Comparison of ENCODE assay signal across 23 cellular contexts in the genomic region with DNA sequence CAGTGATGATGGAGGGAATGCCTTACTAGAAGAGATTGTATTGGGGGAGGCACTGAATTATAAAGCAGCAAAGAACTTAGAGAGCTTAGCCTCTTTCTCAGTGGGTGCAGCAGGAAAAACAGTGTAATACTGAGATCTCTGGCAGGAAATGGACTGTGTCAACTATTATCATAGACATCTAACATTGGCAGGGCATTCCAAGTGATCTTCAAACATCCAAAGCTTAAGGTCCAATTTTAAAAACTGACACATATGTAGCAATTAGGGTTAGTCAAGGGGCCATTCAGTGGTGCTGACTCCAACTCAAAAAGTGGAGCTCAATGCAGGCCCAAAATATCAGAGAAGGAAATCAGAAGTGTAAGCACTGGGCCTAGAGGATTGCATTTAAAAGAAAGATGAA.
"Had no signal": no experiment of that assay in that cellular context is flagged by ENCODE, and none has a peak within 500 bp of the region (broad histone marks: within the 10 kb centered on the region; RNA-seq: fewer than 3 reads in every experiment).

No MANE protein-coding gene starts in this region.

- H3K36me3 Mint-ChIP-seq: mesothelial cell of epicardium had no signal

- H3K27me3 Mint-ChIP-seq: effector memory CD8-positive, alpha-beta T cell had no signal

- H3K27ac ChIP-seq: colonic mucosa, epithelial cell of prostate, esophagus squamous epithelium, gastrocnemius medialis, heart right ventricle, left ventricle myocardium inferior, lower lobe of right lung had no signal

- ATAC-seq: effector memory CD8-positive, alpha-beta T cell; esophagus mucosa; gastrocnemius medialis; heart right ventricle; left cardiac atrium; lower lobe of right lung; mucosa of descending colon had no signal

- DNase-seq: colonic mucosa; cortex of kidney; effector CD8-positive, alpha-beta T cell; effector memory CD8-positive, alpha-beta T cell; endodermal cell; erythroblast; esophagus squamous epithelium; foreskin fibroblast; foreskin melanocyte; gastrocnemius medialis; glutamatergic neuron; head of caudate nucleus; heart right ventricle; hippocampal formation; left cardiac atrium; left ventricle myocardium inferior; lower lobe of right lung; mesenchymal stem cell; mucosa of descending colon had no signal

- H3K36me3 ChIP-seq: colonic mucosa, esophagus squamous epithelium, gastrocnemius medialis, heart right ventricle, left ventricle myocardium inferior, lower lobe of right lung had no signal

- H3K9me3 Mint-ChIP-seq: endodermal cell had no signal

- H3K9me3 ChIP-seq: colonic mucosa, esophagus squamous epithelium, gastrocnemius medialis, lower lobe of right lung, mucosa of descending colon had no signal

- H3K27me3 ChIP-seq: colonic mucosa, esophagus squamous epithelium, gastrocnemius medialis had no signal

- H3K4me3 Mint-ChIP-seq: dendritic cell treated with granulocyte-macrophage colony-stimulating factor and Interleukin-4, amounts not matched to agents 40 ng/mL and 50 ng/mL, for 4 days; effector memory CD8-positive, alpha-beta T cell; endodermal cell; mesothelial cell of epicardium had no signal

- H3K4me1 Mint-ChIP-seq: endodermal cell had no signal

- H3K27ac Mint-ChIP-seq: dendritic cell treated with granulocyte-macrophage colony-stimulating factor and Interleukin-4, amounts not matched to agents 40 ng/mL and 50 ng/mL, for 4 days; effector memory CD8-positive, alpha-beta T cell; endodermal cell; mesothelial cell of epicardium had no signal

- H3K4me3 ChIP-seq: colonic mucosa, esophagus squamous epithelium, gastrocnemius medialis, heart right ventricle, left ventricle myocardium inferior, lower lobe of right lung, mucosa of descending colon had no signal

- H3K4me1 ChIP-seq: colonic mucosa, esophagus squamous epithelium, gastrocnemius medialis, heart right ventricle, left ventricle myocardium inferior, lower lobe of right lung had no signal
